Comparison of ENCODE assay signal across 28 cellular contexts in genomic region chr5:41772785-41773442, GRCh38.
DNase-seq lines count a peak whose midpoint lies in the region; ATAC-seq and TF ChIP-seq lines count a peak whose summit lies in the region.
"Had no signal": no experiment of that assay in that cellular context is flagged by ENCODE, and none has a peak within 500 bp of the region (broad histone marks: within the 10 kb centered on the region; RNA-seq: fewer than 3 reads in every experiment).

No MANE protein-coding gene starts in this region.

- TF ChIP-seq CTCF in chondrocyte (IDR thresholded peaks at IDR 0.05), result no peak

- H3K4me1 ChIP-seq in ACC112 (ENCODE audit: control insufficient read depth, insufficient read depth, low read length, unreplicated experiment), result peaks cover 31% of the 10 kb centered on the region
- H3K4me1 ChIP-seq: esophagus squamous epithelium, left ventricle myocardium inferior, upper lobe of left lung had no signal

- H3K79me2 ChIP-seq in ACC112 (ENCODE audit: control insufficient read depth, insufficient read depth, low read length, unreplicated experiment), result no peaks in the 10 kb centered on the region

- intact Hi-C loops in activated CD4-positive, alpha-beta T cell treated with anti-CD3 and anti-CD28 coated beads, Interleukin-2, amount 10 ng/mL, durations not matched to agents 24 days and 14 days (cut with micrococcal nuclease), result no loop called here

- no peak overlapping the region for H2AFZ ChIP-seq in ACC112 (ENCODE audit: low read length, unreplicated experiment)

- ATAC-seq in GM18868 (IDR thresholded peaks at IDR 0.05; ENCODE audit: unreplicated experiment) (peak; percentile 51), HG03159 (IDR thresholded peaks at IDR 0.05; ENCODE audit: unreplicated experiment) (peak; percentile 43), HG03521 (IDR thresholded peaks at IDR 0.05; ENCODE audit: unreplicated experiment) (no peak)
- ATAC-seq in natural killer cell treated with Interleukin-12 subunit alpha and Interleukin-12 subunit beta and Interleukin-15 and Interleukin-18, amount 100 ng/mL, for 72 hours, result no peak
- ATAC-seq: naive thymus-derived CD8-positive, alpha-beta T cell; T-helper 17 cell had no signal

- no peaks in the 10 kb centered on the region for H3K9me3 Mint-ChIP-seq in chondrocyte (ENCODE audit: low read depth)
- peaks cover 4% of the 10 kb centered on the region for H3K9me3 Mint-ChIP-seq in activated CD4-positive, alpha-beta T cell treated with anti-CD3 and anti-CD28 coated beads, Interleukin-2, amount 10 ng/mL, durations not matched to agents 24 days and 14 days
- H3K9me3 Mint-ChIP-seq in natural killer cell treated with Interleukin-12 subunit alpha and Interleukin-12 subunit beta and Interleukin-15 and Interleukin-18, amount 100 ng/mL, for 72 hours, result no peaks in the 10 kb centered on the region
- H3K9me3 Mint-ChIP-seq: endodermal cell; naive thymus-derived CD8-positive, alpha-beta T cell had no signal

- no peak overlapping the region for H3K4me3 Mint-ChIP-seq in chondrocyte (ENCODE audit: unreplicated experiment)
- H3K4me3 Mint-ChIP-seq in activated CD4-positive, alpha-beta T cell treated with anti-CD3 and anti-CD28 coated beads, Interleukin-2, amount 10 ng/mL, durations not matched to agents 24 days and 14 days, result no peak overlapping the region
- H3K4me3 Mint-ChIP-seq in natural killer cell treated with Interleukin-12 subunit alpha and Interleukin-12 subunit beta and Interleukin-15 and Interleukin-18, amount 100 ng/mL, for 72 hours, result no peak overlapping the region
- H3K4me3 Mint-ChIP-seq: endodermal cell; naive thymus-derived CD8-positive, alpha-beta T cell; T-helper 17 cell had no signal

- H3K27me3 Mint-ChIP-seq in chondrocyte (ENCODE audit: low read depth), result no peaks in the 10 kb centered on the region
- H3K27me3 Mint-ChIP-seq in activated CD4-positive, alpha-beta T cell treated with anti-CD3 and anti-CD28 coated beads, Interleukin-2, amount 10 ng/mL, durations not matched to agents 24 days and 14 days, result no peaks in the 10 kb centered on the region
- H3K27me3 Mint-ChIP-seq in natural killer cell treated with Interleukin-12 subunit alpha and Interleukin-12 subunit beta and Interleukin-15 and Interleukin-18, amount 100 ng/mL, for 72 hours, result no peaks in the 10 kb centered on the region
- H3K27me3 Mint-ChIP-seq: CD4-positive, alpha-beta memory T cell; naive thymus-derived CD8-positive, alpha-beta T cell; T-helper 17 cell had no signal

- H3K4me1 Mint-ChIP-seq in chondrocyte (ENCODE audit: low read depth), result peaks cover 70% of the 10 kb centered on the region
- peaks cover 18% of the 10 kb centered on the region for H3K4me1 Mint-ChIP-seq in activated CD4-positive, alpha-beta T cell treated with anti-CD3 and anti-CD28 coated beads, Interleukin-2, amount 10 ng/mL, durations not matched to agents 24 days and 14 days
- peaks cover 9 to 10% of the 10 kb centered on the region in 2 donors for H3K4me1 Mint-ChIP-seq in natural killer cell treated with Interleukin-12 subunit alpha and Interleukin-12 subunit beta and Interleukin-15 and Interleukin-18, amount 100 ng/mL, for 72 hours (ENCODE audit: low read depth in 2 of 2)

- peak overlapping the region; percentile 23 for H3K27ac ChIP-seq in ACC112 (ENCODE audit: low read depth, low read length)
- H3K27ac ChIP-seq: cardiac muscle cell, esophagus squamous epithelium, left ventricle myocardium inferior, SK-N-MC, upper lobe of left lung had no signal

- H3K4me3 ChIP-seq in ACC112 (ENCODE audit: low read depth, low read length), result 0 out of 2 replicates have a peak overlapping the region, but pooled peaks have one; percentile 23
- H3K4me3 ChIP-seq: cardiac muscle cell, esophagus squamous epithelium, left ventricle myocardium inferior, SK-N-MC, upper lobe of left lung had no signal

- peaks cover 2% of the 10 kb centered on the region for H3K36me3 Mint-ChIP-seq in chondrocyte (ENCODE audit: low read depth)
- H3K36me3 Mint-ChIP-seq in activated CD4-positive, alpha-beta T cell treated with anti-CD3 and anti-CD28 coated beads, Interleukin-2, amount 10 ng/mL, durations not matched to agents 24 days and 14 days (ENCODE audit: low read depth), result peaks cover 30% of the 10 kb centered on the region
- no peaks in the 10 kb centered on the region for H3K36me3 Mint-ChIP-seq in natural killer cell treated with Interleukin-12 subunit alpha and Interleukin-12 subunit beta and Interleukin-15 and Interleukin-18, amount 100 ng/mL, for 72 hours

- no peak for DNase-seq in chondrocyte (ENCODE audit: low spot score)
- no peak for DNase-seq in NCI-H1105 treated with DMSO at 0.1 percent for 48 hours (lab: John Stamatoyannopoulos, UW)
- DNase-seq in activated CD4-positive, alpha-beta T cell treated with anti-CD3 and anti-CD28 coated beads, Interleukin-2, amount 10 ng/mL, durations not matched to agents 24 days and 14 days, result no peak
- DNase-seq in natural killer cell treated with Interleukin-12 subunit alpha and Interleukin-12 subunit beta and Interleukin-15 and Interleukin-18, amount 100 ng/mL, for 72 hours (ENCODE audit: low spot score), result no peak
- DNase-seq: 8988T; activated CD4-positive, alpha-beta T cell treated with anti-CD3 and anti-CD28 coated beads for 48 hours; activated naive CD4-positive, alpha-beta T cell treated with anti-CD3 and anti-CD28 coated beads, Interleukin-2, amount 50 U/mL, for 16 hours; activated T-cell treated with anti-CD3 and anti-CD28 coated beads, Interleukin-2, amount 50 U/mL, for 48 hours; AML-193; CD4-positive, alpha-beta memory T cell; cortex of kidney; DMS 273 treated with DMSO at 0.1 percent for 48 hours; endodermal cell; esophagus squamous epithelium; left ventricle myocardium inferior; naive thymus-derived CD8-positive, alpha-beta T cell; NCI-H1930; NCI-H526 treated with DMSO at 0.1 percent for 48 hours; RPMI8226; substantia nigra; T-helper 17 cell; upper lobe of left lung had no signal

- H3K27me3 ChIP-seq in ACC112 (ENCODE audit: insufficient read depth, low read length), result no peaks in the 10 kb centered on the region
- H3K27me3 ChIP-seq: cardiac muscle cell, esophagus squamous epithelium, upper lobe of left lung had no signal

- H3K36me3 ChIP-seq in ACC112 (ENCODE audit: insufficient read depth, low read length), result no peaks in the 10 kb centered on the region
- H3K36me3 ChIP-seq: cardiac muscle cell, left ventricle myocardium inferior, upper lobe of left lung had no signal

- peak overlapping the region; percentile 45 for H3K27ac Mint-ChIP-seq in chondrocyte (ENCODE audit: unreplicated experiment)
- no peak overlapping the region for H3K27ac Mint-ChIP-seq in activated CD4-positive, alpha-beta T cell treated with anti-CD3 and anti-CD28 coated beads, Interleukin-2, amount 10 ng/mL, durations not matched to agents 24 days and 14 days
- H3K27ac Mint-ChIP-seq in natural killer cell treated with Interleukin-12 subunit alpha and Interleukin-12 subunit beta and Interleukin-15 and Interleukin-18, amount 100 ng/mL, for 72 hours, result peak overlapping the region in 1 of 2 donors; percentile 54
- H3K27ac Mint-ChIP-seq: endodermal cell; naive thymus-derived CD8-positive, alpha-beta T cell; T-helper 17 cell had no signal

Comparison
In these comparisons a context has a peak if more than half of its experiments do, and no peak if none do; other contexts are left out.
1. ATAC-seq: peak in GM18868 (single experiment) and HG03159 (single experiment); none in HG03521 (single experiment) and natural killer cell treated with Interleukin-12 subunit alpha and Interleukin-12 subunit beta and Interleukin-15 and Interleukin-18, amount 100 ng/mL, for 72 hours (0 of 2).